Comparison of ENCODE assay signal across 23 cellular contexts in genomic region chr2:16020389-16021008, GRCh38.
"Had no signal": no experiment of that assay in that cellular context is flagged by ENCODE, and none has a peak within 500 bp of the region (broad histone marks: within the 10 kb centered on the region; RNA-seq: fewer than 3 reads in every experiment).

No MANE protein-coding gene starts in this region.

- H3K36me3 Mint-ChIP-seq: immature natural killer cell, natural killer cell had no signal

- H3K27ac Mint-ChIP-seq: dendritic cell treated with granulocyte-macrophage colony-stimulating factor and Interleukin-4, amounts not matched to agents 40 ng/mL and 50 ng/mL, for 4 days; endodermal cell; immature natural killer cell; natural killer cell; stimulated activated naive CD8-positive, alpha-beta T cell treated with anti-CD3 and anti-CD28 coated beads, Interleukin-15, amount 100 ng/mL, for 72 hours had no signal

- H3K9me3 Mint-ChIP-seq: dendritic cell treated with granulocyte-macrophage colony-stimulating factor and Interleukin-4, amounts not matched to agents 40 ng/mL and 50 ng/mL, for 4 days; endodermal cell; immature natural killer cell; natural killer cell; stimulated activated naive CD8-positive, alpha-beta T cell treated with anti-CD3 and anti-CD28 coated beads, Interleukin-15, amount 100 ng/mL, for 72 hours had no signal

- ATAC-seq: esophagus mucosa; gastrocnemius medialis; heart right ventricle; left lobe of liver; natural killer cell; right lobe of liver; stimulated activated naive CD8-positive, alpha-beta T cell treated with anti-CD3 and anti-CD28 coated beads, Interleukin-15, amount 100 ng/mL, for 72 hours had no signal

- H3K4me3 Mint-ChIP-seq: dendritic cell treated with granulocyte-macrophage colony-stimulating factor and Interleukin-4, amounts not matched to agents 40 ng/mL and 50 ng/mL, for 4 days; endodermal cell; immature natural killer cell; natural killer cell; stimulated activated naive CD8-positive, alpha-beta T cell treated with anti-CD3 and anti-CD28 coated beads, Interleukin-15, amount 100 ng/mL, for 72 hours had no signal

- DNase-seq: colonic mucosa; effector CD8-positive, alpha-beta T cell; endodermal cell; foreskin fibroblast; gastrocnemius medialis; glutamatergic neuron; heart right ventricle; immature natural killer cell; natural killer cell; occipital lobe; ovary; right lobe of liver; small intestine; stimulated activated CD4-positive, alpha-beta T cell treated with anti-CD3 and anti-CD28 coated beads, Interleukin-15, amount 100 ng/mL, for 24 hours; stimulated activated CD4-positive, alpha-beta T cell treated with anti-CD3 and anti-CD28 coated beads, Interleukin-2, amount 100 ng/mL, for 48 hours; stimulated activated CD8-positive, alpha-beta memory T cell treated with anti-CD3 and anti-CD28 coated beads, Interleukin-4, amount 100 ng/mL, for 48 hours; stimulated activated naive CD4-positive, alpha-beta T cell; stimulated activated naive CD8-positive, alpha-beta T cell treated with anti-CD3 and anti-CD28 coated beads, Interleukin-15, amount 100 ng/mL, for 72 hours; thyroid gland; trophoblast cell had no signal

- H3K4me1 Mint-ChIP-seq: immature natural killer cell; natural killer cell; stimulated activated naive CD8-positive, alpha-beta T cell treated with anti-CD3 and anti-CD28 coated beads, Interleukin-15, amount 100 ng/mL, for 72 hours had no signal
